ENCODE assay signal across 32 cellular contexts in the genomic region with DNA sequence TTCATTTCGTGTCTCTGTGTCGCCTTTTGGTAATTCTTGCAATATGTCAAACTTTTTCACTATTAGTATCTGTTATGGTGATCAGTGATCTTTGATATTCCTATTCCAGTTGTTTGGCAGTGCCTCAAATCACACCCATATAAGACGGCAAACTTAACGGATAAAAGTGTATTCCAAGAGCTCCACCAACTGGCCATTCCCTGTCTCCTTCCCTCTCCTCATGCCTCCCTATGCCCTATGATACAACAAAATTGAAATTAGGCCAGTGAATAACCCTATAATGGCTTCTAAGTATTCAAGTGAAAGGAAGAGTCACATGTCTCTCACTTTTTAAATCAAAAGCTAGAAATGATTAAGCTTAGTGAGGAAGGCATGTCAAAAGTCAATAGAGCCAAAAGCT.
DNase-seq lines count a peak whose midpoint lies in the region; ATAC-seq, FAIRE-seq and TF ChIP-seq lines count a peak whose summit lies in the region.
"Had no signal": no experiment of that assay in that cellular context is flagged by ENCODE, and none has a peak within 500 bp of the region (broad histone marks: within the 10 kb centered on the region; RNA-seq: fewer than 3 reads in every experiment).

No MANE protein-coding gene starts in this region.

- H3K36me3 ChIP-seq in H1 (ENCODE audit: control insufficient read depth in 2 of 4, insufficient read depth in 4 of 4, low read length in 3 of 4) (peaks cover 0 to 15% (median 8%) of the 10 kb centered on the region in 4 experiments; a peak in 4 of 8 replicates), lower lobe of right lung (peaks cover 20% of the 10 kb centered on the region)

- H3K4me1 ChIP-seq in H9 (ENCODE audit: insufficient read depth, low read length) (no peaks in the 10 kb centered on the region), H1 (replicated peaks in 1 of 4; ENCODE audit: control insufficient read depth in 3 of 4, insufficient read depth in 4 of 4, low read length in 3 of 4) (no peaks in the 10 kb centered on the region), lower lobe of right lung (no peaks in the 10 kb centered on the region)
- H3K4me1 ChIP-seq: heart left ventricle, SJSA1 had no signal

- no peak overlapping the region for H3K4me3 ChIP-seq in H1 (ENCODE audit: extremely low read depth in 1 of 4, insufficient read depth in 2 of 4, low read depth in 3 of 4, low read length in 4 of 4)
- no peak overlapping the region for H3K4me3 ChIP-seq in lower lobe of right lung
- H3K4me3 ChIP-seq: heart left ventricle, SJSA1, upper lobe of left lung had no signal

- intact Hi-C loops in lower lobe of right lung (cut with DNase I) = no loop called here

- H4K91ac ChIP-seq in H9 (ENCODE audit: insufficient read length, low read depth, low read length) (no peak overlapping the region), H1 (replicated peaks; ENCODE audit: insufficient read length, low read length) (no peak overlapping the region)

- H3K56ac ChIP-seq in H9 (ENCODE audit: insufficient read length, low read depth, low read length) = no peak overlapping the region
- no peak overlapping the region for H3K56ac ChIP-seq in H1 (replicated peaks; ENCODE audit: insufficient read length, low read depth, low read length)

- no peak overlapping the region for H3K18ac ChIP-seq in H9 (ENCODE audit: insufficient read length, low read depth, low read length)
- H3K18ac ChIP-seq in H1 (ENCODE audit: extremely low read depth, low read length) = no peak overlapping the region

- H2BK5ac ChIP-seq in H9 (ENCODE audit: insufficient read length, low read length) (no peak overlapping the region), H1 (ENCODE audit: low read depth, low read length) (no peak overlapping the region)

- H2AK5ac ChIP-seq in H9 (ENCODE audit: insufficient read length, low read length) = no peak overlapping the region
- H2AK5ac ChIP-seq in H1 (ENCODE audit: low read depth, low read length) = no peak overlapping the region

- H3K27ac ChIP-seq in H9 (ENCODE audit: insufficient read length, low read depth, low read length) (no peak overlapping the region), H1 (ENCODE audit: low read depth, low read length) (no peak overlapping the region), lower lobe of right lung (no peak overlapping the region)
- H3K27ac ChIP-seq: heart left ventricle, SJSA1, upper lobe of left lung had no signal

- no peak overlapping the region for H4K8ac ChIP-seq in H9 (replicated peaks; ENCODE audit: insufficient read length, low read depth, low read length)
- no peak overlapping the region for H4K8ac ChIP-seq in H1 (ENCODE audit: extremely low read depth, insufficient read depth, low read length)

- no peak for TF ChIP-seq POLR2A in H1 (IDR thresholded peaks at IDR 0.05; ENCODE audit: control extremely low read depth in 1 of 2, low read depth in 2 of 2, low read length in 2 of 2)

- H3K79me1 ChIP-seq in H9 (ENCODE audit: insufficient read depth, low read depth, low read length, poor library complexity, severe bottlenecking) = no peaks in the 10 kb centered on the region
- H3K79me1 ChIP-seq in H1 (ENCODE audit: low read depth, low read length) = peaks cover 4% of the 10 kb centered on the region; the same call in 1 of the 2 replicates

- TF ChIP-seq RAD21 in H1 (IDR thresholded peaks at IDR 0.05 in 1 of 2, conservative IDR thresholded peaks at IDR 0.05 in 1 of 2; ENCODE audit: low read depth in 2 of 2, low read length in 2 of 2) = peak; percentile 46 to 49

- H3K4me2 ChIP-seq in H9 (ENCODE audit: insufficient read depth, insufficient read length, low read length) (no peak overlapping the region), H1 (ENCODE audit: insufficient read depth in 1 of 2, low read depth in 2 of 2, low read length in 2 of 2) (no peak overlapping the region)

- H3K36me3 Mint-ChIP-seq in activated T-cell treated with anti-CD3 and anti-CD28 coated beads, Interleukin-2, amount 50 U/mL, for 24 hours (ENCODE audit: low read depth) = peaks cover 92% of the 10 kb centered on the region
- H3K36me3 Mint-ChIP-seq in H9 (ENCODE audit: insufficient read depth in 1 of 3, low read depth in 3 of 3) = peaks cover 28 to 41% (median 39%) of the 10 kb centered on the region in 3 experiments
- H3K36me3 Mint-ChIP-seq in effector memory CD8-positive, alpha-beta T cell (ENCODE audit: insufficient read depth) = peaks cover 2% of the 10 kb centered on the region

- H4K5ac ChIP-seq in H9 (ENCODE audit: insufficient read length, low read depth, low read length) (no peak overlapping the region), H1 (ENCODE audit: insufficient read length, low read depth, low read length) (no peak overlapping the region)

- no peak overlapping the region for H3K4me3 Mint-ChIP-seq in activated T-cell treated with anti-CD3 and anti-CD28 coated beads, Interleukin-2, amount 50 U/mL, for 24 hours
- no peak overlapping the region for H3K4me3 Mint-ChIP-seq in H9
- no peak overlapping the region for H3K4me3 Mint-ChIP-seq in effector memory CD8-positive, alpha-beta T cell
- H3K4me3 Mint-ChIP-seq: activated B cell treated with CpG ODN at 0.5 μM for 24 hours; activated CD8-positive, alpha-beta T cell treated with anti-CD3 and anti-CD28 coated beads for 36 hours; activated naive CD8-positive, alpha-beta T cell treated with anti-CD3 and anti-CD28 coated beads, Interleukin-2, amount 10 ng/mL, durations not matched to agents 7 days and 5 days; brain; CD4-positive, CD25-positive, alpha-beta regulatory T cell; memory B cell; naive B cell; stimulated activated naive CD8-positive, alpha-beta T cell treated with anti-CD3 and anti-CD28 coated beads, Interleukin-15, Interleukin-2, amounts not matched to agents 100 ng/mL and 50 ng/mL, for 24 hours; T-helper 2 cell treated with Interferon-gamma antibody and Interleukin-4, amounts not matched to agents 5 μg/mL and 100 μg/mL, for 36 hours had no signal

- H3K4me1 Mint-ChIP-seq in activated T-cell treated with anti-CD3 and anti-CD28 coated beads, Interleukin-2, amount 50 U/mL, for 24 hours (ENCODE audit: low read depth) = peaks cover 16% of the 10 kb centered on the region
- peaks cover 5 to 11% of the 10 kb centered on the region in 2 experiments; a peak in 3 of 4 replicates for H3K4me1 Mint-ChIP-seq in H9
- peaks cover 9 to 30% of the 10 kb centered on the region in 2 donors for H3K4me1 Mint-ChIP-seq in effector memory CD8-positive, alpha-beta T cell (ENCODE audit: low read depth in 2 of 2)
- H3K4me1 Mint-ChIP-seq: activated B cell treated with CpG ODN at 0.5 μM for 24 hours had no signal

- H3K9me3 ChIP-seq in H9 (ENCODE audit: control insufficient read depth, low read depth, low read length) (no peaks in the 10 kb centered on the region), H1 (ENCODE audit: insufficient read depth in 2 of 2, low read depth in 1 of 2, low read length in 1 of 2) (no peaks in the 10 kb centered on the region), lower lobe of right lung (peaks cover 7% of the 10 kb centered on the region)
- H3K9me3 ChIP-seq: upper lobe of left lung had no signal

- H3K9me3 Mint-ChIP-seq in activated T-cell treated with anti-CD3 and anti-CD28 coated beads, Interleukin-2, amount 50 U/mL, for 24 hours = peaks cover 8% of the 10 kb centered on the region
- peaks cover 4 to 12% of the 10 kb centered on the region in 2 experiments; a peak in 3 of 5 replicates for H3K9me3 Mint-ChIP-seq in H9
- no peaks in the 10 kb centered on the region for H3K9me3 Mint-ChIP-seq in effector memory CD8-positive, alpha-beta T cell
- H3K9me3 Mint-ChIP-seq: memory B cell; stimulated activated naive CD8-positive, alpha-beta T cell treated with anti-CD3 and anti-CD28 coated beads, Interleukin-15, Interleukin-2, amounts not matched to agents 100 ng/mL and 50 ng/mL, for 24 hours had no signal

- H2BK20ac ChIP-seq in H9 (ENCODE audit: low read depth, low read length, poor library complexity, severe bottlenecking) = no peak overlapping the region
- no peak overlapping the region for H2BK20ac ChIP-seq in H1 (ENCODE audit: low read length)

- peak overlapping the region; percentile 31 for H3K27ac Mint-ChIP-seq in activated T-cell treated with anti-CD3 and anti-CD28 coated beads, Interleukin-2, amount 50 U/mL, for 24 hours
- H3K27ac Mint-ChIP-seq in H9 = no peak overlapping the region
- H3K27ac Mint-ChIP-seq in effector memory CD8-positive, alpha-beta T cell = peak overlapping the region in 1 of 2 donors; percentile 67
- H3K27ac Mint-ChIP-seq: activated B cell treated with CpG ODN at 0.5 μM for 24 hours; activated CD8-positive, alpha-beta T cell treated with anti-CD3 and anti-CD28 coated beads for 36 hours; activated naive CD8-positive, alpha-beta T cell treated with anti-CD3 and anti-CD28 coated beads, Interleukin-2, amount 10 ng/mL, durations not matched to agents 7 days and 5 days; brain; memory B cell; stimulated activated naive CD8-positive, alpha-beta T cell treated with anti-CD3 and anti-CD28 coated beads, Interleukin-15, Interleukin-2, amounts not matched to agents 100 ng/mL and 50 ng/mL, for 24 hours; T-helper 2 cell treated with Interferon-gamma antibody and Interleukin-4, amounts not matched to agents 5 μg/mL and 100 μg/mL, for 36 hours had no signal

- peaks cover 2% of the 10 kb centered on the region for H4K20me1 ChIP-seq in H9 (ENCODE audit: control insufficient read depth, insufficient read depth, insufficient read length)
- peaks cover 1% of the 10 kb centered on the region in 2 experiments for H4K20me1 ChIP-seq in H1 (replicated peaks in 1 of 2; ENCODE audit: control insufficient read depth in 1 of 2, insufficient read depth in 2 of 2, low read length in 2 of 2)

- FAIRE-seq in H1 (lab: Jason Lieb, UNC) = no peak
- FAIRE-seq: GM19239, H54, islet of Langerhans had no signal

- H2BK12ac ChIP-seq in H9 (ENCODE audit: insufficient read length, low read depth, low read length) = no peak overlapping the region
- no peak overlapping the region for H2BK12ac ChIP-seq in H1 (ENCODE audit: low read depth, low read length)

- CTCF ChIA-PET in H1 (lab: Charles Lee; ENCODE audit: partially characterized antibody) = interaction anchor here (0.5 to 2.9 kb wide), 17 partner anchors 8 to 402 kb away, joined by 3 to 14 read pairs (median 4); no protein-coding TSS in a partner anchor

- H2BK15ac ChIP-seq in H9 (ENCODE audit: low read depth, low read length) = no peak overlapping the region
- no peak overlapping the region for H2BK15ac ChIP-seq in H1 (ENCODE audit: low read length)

- no peak for ATAC-seq in lower lobe of right lung
- no peak for ATAC-seq in effector memory CD8-positive, alpha-beta T cell (replicated peaks)
- no peak for ATAC-seq in HG02759 (IDR thresholded peaks at IDR 0.05; ENCODE audit: unreplicated experiment)
- ATAC-seq in HG02642 (IDR thresholded peaks at IDR 0.05; ENCODE audit: poor library complexity, unreplicated experiment) = no peak
- ATAC-seq: activated CD8-positive, alpha-beta T cell treated with anti-CD3 and anti-CD28 coated beads for 36 hours; esophagus mucosa; PC-3 had no signal

- H3K79me2 ChIP-seq in H9 (ENCODE audit: insufficient read depth, low read length) = peaks cover 2% of the 10 kb centered on the region; the same call in 1 of the 2 replicates
- peaks cover 0 to 4% of the 10 kb centered on the region in 2 experiments; a peak in 1 of 4 replicates for H3K79me2 ChIP-seq in H1 (ENCODE audit: control insufficient read depth in 1 of 2, insufficient read depth in 2 of 2, low read length in 2 of 2)

- TF ChIP-seq EP300 in H1 (IDR thresholded peaks at IDR 0.05; ENCODE audit: borderline replicate concordance in 1 of 2, low read depth in 2 of 2, low read length in 2 of 2) = no peak

- H2AFZ ChIP-seq in H9 (ENCODE audit: low read length) = no peak overlapping the region
- H2AFZ ChIP-seq in H1 (ENCODE audit: low read length) = no peak overlapping the region

- no peak for DNase-seq in activated T-cell treated with anti-CD3 and anti-CD28 coated beads, Interleukin-2, amount 50 U/mL, for 24 hours
- no peak for DNase-seq in activated T-cell treated with anti-CD3 and anti-CD28 coated beads for 4 hours
- DNase-seq in H9 = no peak
- DNase-seq in H1 (ENCODE audit: low read depth in 1 of 2, low spot score in 2 of 2) = no peak
- no peak for DNase-seq in lower lobe of right lung
- DNase-seq in effector memory CD8-positive, alpha-beta T cell = no peak
- DNase-seq: activated B cell treated with CpG ODN at 0.5 μM for 24 hours; activated CD8-positive, alpha-beta T cell treated with anti-CD3 and anti-CD28 coated beads for 36 hours; activated naive CD8-positive, alpha-beta T cell treated with anti-CD3 and anti-CD28 coated beads, Interleukin-2, amount 10 ng/mL, durations not matched to agents 7 days and 5 days; activated T-cell treated with anti-CD3 and anti-CD28 coated beads, Interleukin-2, amount 50 U/mL, for 48 hours; CD4-positive, CD25-positive, alpha-beta regulatory T cell; DMS153; GDM1; heart left ventricle; naive B cell; NCI-H1417 treated with DMSO at 0.1 percent for 48 hours; NCI-H2171; NCI-H82; PC-3; stimulated activated CD4-positive, alpha-beta T cell treated with anti-CD3 and anti-CD28 coated beads, Interleukin-1b, Interleukin-23, amount 100 ng/mL, for 48 hours; upper lobe of left lung had no signal

- no peaks in the 10 kb centered on the region for H3K27me3 Mint-ChIP-seq in activated T-cell treated with anti-CD3 and anti-CD28 coated beads, Interleukin-2, amount 50 U/mL, for 24 hours
- H3K27me3 Mint-ChIP-seq in H9 (ENCODE audit: low read depth) = no peaks in the 10 kb centered on the region
- H3K27me3 Mint-ChIP-seq in effector memory CD8-positive, alpha-beta T cell = no peaks in the 10 kb centered on the region
- H3K27me3 Mint-ChIP-seq: activated B cell treated with CpG ODN at 0.5 μM for 24 hours; activated CD8-positive, alpha-beta T cell treated with anti-CD3 and anti-CD28 coated beads for 36 hours; activated naive CD8-positive, alpha-beta T cell treated with anti-CD3 and anti-CD28 coated beads, Interleukin-2, amount 10 ng/mL, durations not matched to agents 7 days and 5 days; brain; CD4-positive, CD25-positive, alpha-beta regulatory T cell; memory B cell; naive B cell; stimulated activated naive CD8-positive, alpha-beta T cell treated with anti-CD3 and anti-CD28 coated beads, Interleukin-15, Interleukin-2, amounts not matched to agents 100 ng/mL and 50 ng/mL, for 24 hours had no signal

- H3K4ac ChIP-seq in H9 (ENCODE audit: low read depth, low read length) (no peak overlapping the region), H1 (replicated peaks; ENCODE audit: insufficient read length, low read depth, low read length) (no peak overlapping the region)

- H3K23ac ChIP-seq in H9 (ENCODE audit: insufficient read length, low read depth, low read length) = no peak overlapping the region
- H3K23ac ChIP-seq in H1 (ENCODE audit: insufficient read length) = no peak overlapping the region

- POLR2A ChIA-PET in H1 (lab: Charles Lee; ENCODE audit: partially characterized antibody) = interaction anchor here (1.0 kb wide), 1 partner anchor 20 kb away, joined by 3 read pairs; no protein-coding TSS in a partner anchor

- TF ChIP-seq CTCF in H9 (conservative IDR thresholded peaks at IDR 0.05) (peak; percentile 45; the same call in 2 of the 3 replicates), H1 (IDR thresholded peaks at IDR 0.05; ENCODE audit: control extremely low read depth in 1 of 3, insufficient read depth in 1 of 3, low read depth in 1 of 3, low read length in 3 of 3) (peak in 1 of 3 experiments; percentile 38; a peak in 1 of 4 replicates), lower lobe of right lung (IDR thresholded peaks at IDR 0.05) (peak; percentile 23)

- H2BK120ac ChIP-seq in H9 (ENCODE audit: low read depth, low read length, poor library complexity, severe bottlenecking) (no peak overlapping the region), H1 (replicated peaks; ENCODE audit: low read depth, low read length) (no peak overlapping the region)

- H3K14ac ChIP-seq in H9 (ENCODE audit: insufficient read depth, low read length) (no peak overlapping the region), H1 (ENCODE audit: insufficient read length) (no peak overlapping the region)

- no CpG with 5 or more reads among the region's 4 CpGs for WGBS in H9 (ENCODE audit: extremely low coverage, insufficient read length, low lambda C conversion rate)
- 85% methylated on average over 4 of the region's 4 CpGs; no CpG with 5 or more reads in 1 of the 2 experiments for WGBS in H1 (ENCODE audit: extremely low coverage in 1 of 2, insufficient coverage in 1 of 2, insufficient read length in 1 of 2, insufficient replicate concordance in 2 of 2, low coverage in 1 of 2, low lambda C conversion rate in 2 of 2, missing lambda C conversion rate in 1 of 2), 2 experiments

- no peaks in the 10 kb centered on the region for H3K27me3 ChIP-seq in H9 (ENCODE audit: insufficient read depth, low read length)
- no peaks in the 10 kb centered on the region for H3K27me3 ChIP-seq in H1 (replicated peaks in 1 of 4; ENCODE audit: control insufficient read depth in 3 of 4, extremely low read depth in 1 of 4, insufficient read depth in 3 of 4, low read length in 3 of 4)
- no peaks in the 10 kb centered on the region for H3K27me3 ChIP-seq in lower lobe of right lung (ENCODE audit: low read depth)
- H3K27me3 ChIP-seq: heart left ventricle, SJSA1, upper lobe of left lung had no signal

- no peak overlapping the region for H3T11ph ChIP-seq in H9 (ENCODE audit: low read length)

- H3K23me2 ChIP-seq in H9 (ENCODE audit: insufficient read length, low read depth, low read length, poor library complexity, severe bottlenecking) = no peaks in the 10 kb centered on the region
- H3K23me2 ChIP-seq in H1 (ENCODE audit: low read depth, low read length) = no peaks in the 10 kb centered on the region

- H3K9ac ChIP-seq in H9 (ENCODE audit: extremely low read depth, insufficient read length, low read length) (no peak overlapping the region), H1 (replicated peaks in 1 of 4; ENCODE audit: extremely low read depth in 1 of 4, low read depth in 3 of 4, low read length in 3 of 4) (no peak overlapping the region)
